ENCODE assay signal across 1 cellular context in genomic region chr21:46063227-46063626, GRCh38.
TF ChIP-seq lines count a peak whose summit lies in the region.

No MANE protein-coding gene starts in this region.

TF ChIP-seq in K562, 482 proteins besides CTCF, POLR2A, EP300 and RAD21 (continued from another document):
- TF ChIP-seq ARID3B (CRISPR knock-in tag; IDR thresholded peaks at IDR 0.05; ENCODE audit: borderline replicate concordance), result no peak
- no peak for TF ChIP-seq ATF1 (CRISPR knock-in tag; IDR thresholded peaks at IDR 0.05)
- TF ChIP-seq ATF1 (tag; IDR thresholded peaks at IDR 0.05), result peak; percentile 28; the same call in 1 of the 2 replicates
- no peak for TF ChIP-seq HMBOX1 (IDR thresholded peaks at IDR 0.05)
- TF ChIP-seq ILK (tag; IDR thresholded peaks at IDR 0.05; ENCODE audit: borderline replicate concordance, low read depth), result no peak
- peak; percentile 60; the same call in 1 of the 2 replicates for TF ChIP-seq TRIM28 (IDR thresholded peaks at IDR 0.05)
- TF ChIP-seq ZNF3 (CRISPR knock-in tag; IDR thresholded peaks at IDR 0.05), result no peak
- peak; percentile 60; the same call in 1 of the 2 replicates for TF ChIP-seq TFAP4 (CRISPR knock-in tag; IDR thresholded peaks at IDR 0.05; ENCODE audit: borderline replicate concordance)
- TF ChIP-seq POLR2AphosphoS5 (IDR thresholded peaks at IDR 0.05; ENCODE audit: control insufficient read depth, insufficient read depth, low read depth, low read length), result no peak
- TF ChIP-seq MCM5 (IDR thresholded peaks at IDR 0.05; ENCODE audit: low read depth), result no peak
- no peak for TF ChIP-seq KAT2B (IDR thresholded peaks at IDR 0.05; ENCODE audit: low read depth, low read length)
- no peak for TF ChIP-seq ZNF232 (CRISPR knock-in tag; IDR thresholded peaks at IDR 0.05)
- TF ChIP-seq TGIF2 (CRISPR knock-in tag; IDR thresholded peaks at IDR 0.05), result no peak
- TF ChIP-seq ZNF589 (CRISPR knock-in tag; IDR thresholded peaks at IDR 0.05; ENCODE audit: low read depth), result no peak
- TF ChIP-seq FOXM1 (IDR thresholded peaks at IDR 0.05; ENCODE audit: low read depth), result no peak
- TF ChIP-seq FOXM1 (CRISPR knock-in tag; IDR thresholded peaks at IDR 0.05; ENCODE audit: low read depth), result no peak
TF ChIP-seq in K562: peak in this region for 7.
